Comparison of ENCODE assay signal across 8 cellular contexts in the genomic region with DNA sequence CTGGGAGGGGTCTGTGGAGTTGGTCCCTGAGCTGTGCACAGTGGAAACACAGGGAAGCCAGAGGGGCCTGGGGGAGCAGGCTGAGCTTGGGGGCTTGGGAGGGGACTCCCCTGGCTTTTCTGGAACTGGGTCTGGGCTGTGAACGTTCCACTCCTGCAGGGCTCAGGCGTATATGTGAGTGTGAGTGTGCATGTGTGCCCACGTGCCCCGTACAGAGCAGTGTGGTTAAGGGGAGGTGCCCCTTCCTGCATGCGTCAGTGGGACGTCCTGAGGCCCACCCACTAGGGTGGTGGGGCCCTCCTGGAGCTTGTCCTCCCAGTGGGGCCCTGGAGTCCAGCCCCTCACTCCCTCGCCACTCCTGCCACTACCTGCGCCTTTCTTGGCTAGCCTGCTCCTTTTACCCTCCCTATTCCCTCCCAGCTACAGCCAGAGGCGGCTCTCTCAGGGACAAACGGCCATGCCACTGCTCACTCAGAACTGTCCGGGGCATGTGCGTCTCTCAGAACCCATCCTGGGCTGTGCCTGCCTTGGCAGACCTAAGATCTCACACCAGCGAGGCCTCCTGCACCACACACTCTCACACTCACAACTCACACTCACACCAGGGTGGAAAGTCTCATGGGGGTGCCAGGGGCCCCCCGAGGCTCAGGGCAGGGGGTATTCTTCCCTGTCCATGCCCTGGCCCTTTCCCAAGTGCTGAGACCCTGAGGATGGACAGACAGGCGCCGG. TPM values are rescaled to one million over a fixed set of nuclear protein-coding genes. Genes with fewer than 3 reads are reported as not detected.
DNase-seq lines count a peak whose midpoint lies in the region; ATAC-seq, FAIRE-seq and TF ChIP-seq lines count a peak whose summit lies in the region.
"Not testable (repeated sequence)": the region's sequence is repeated elsewhere in the genome, so short reads cannot be mapped to it uniquely, and the experiment has no call there.
"Had no signal": no experiment of that assay in that cellular context is flagged by ENCODE, and none has a peak within 500 bp of the region (broad histone marks: within the 10 kb centered on the region; RNA-seq: fewer than 3 reads in every experiment).

No MANE protein-coding gene starts in this region.

- not testable (repeated sequence) for TF ChIP-seq CTCF in GM12865 (IDR thresholded peaks at IDR 0.05; ENCODE audit: insufficient read depth, low read depth, low read length, missing control alignments); Panc1 (IDR thresholded peaks at IDR 0.05); activated CD8-positive, alpha-beta T cell treated with anti-CD3 and anti-CD28 coated beads for 36 hours (IDR thresholded peaks at IDR 0.05); osteocyte (IDR thresholded peaks at IDR 0.05)

- not testable (repeated sequence) for H3K4me1 Mint-ChIP-seq in activated CD8-positive, alpha-beta T cell treated with anti-CD3 and anti-CD28 coated beads for 36 hours (ENCODE audit: low read depth); osteocyte (ENCODE audit: unreplicated experiment)

- H3K4me3 Mint-ChIP-seq in activated CD8-positive, alpha-beta T cell treated with anti-CD3 and anti-CD28 coated beads for 36 hours; osteocyte (ENCODE audit: unreplicated experiment): not testable (repeated sequence)

- not testable (repeated sequence) for H3K9me3 Mint-ChIP-seq in activated CD8-positive, alpha-beta T cell treated with anti-CD3 and anti-CD28 coated beads for 36 hours; osteocyte (ENCODE audit: unreplicated experiment)

- DNase-seq in GM12865 (ENCODE audit: low read depth) (peak; percentile 64), islet precursor cell (peak; percentile 17), osteocyte (ENCODE audit: extremely low spot score, unreplicated experiment) (peak; percentile 69)
- DNase-seq in HTR-8/SVneo (ENCODE audit: insufficient read length, low spot score); Panc1 (ENCODE audit: low read depth, low spot score); activated CD8-positive, alpha-beta T cell treated with anti-CD3 and anti-CD28 coated beads for 36 hours: not testable (repeated sequence)

- not testable (repeated sequence) for BruUV-seq in Panc1 (replicated peaks; lab: Mats Ljungman, UMichigan)

- H3K27me3 Mint-ChIP-seq in activated CD8-positive, alpha-beta T cell treated with anti-CD3 and anti-CD28 coated beads for 36 hours; osteocyte (ENCODE audit: unreplicated experiment): not testable (repeated sequence)

- not testable (repeated sequence) for H3K9me3 ChIP-seq in Panc1 (ENCODE audit: control insufficient read depth, insufficient read depth, low read depth, low read length)

- H3K27ac ChIP-seq in Panc1 (ENCODE audit: low read length): not testable (repeated sequence)

- CTCF ChIA-PET in Panc1 (lab: Charles Lee); activated CD8-positive, alpha-beta T cell treated with anti-CD3 and anti-CD28 coated beads for 36 hours (lab: Charles Lee): not testable (repeated sequence)

- peak; percentile 21 for ATAC-seq in GM19324 (IDR thresholded peaks at IDR 0.05; ENCODE audit: low FRiP score, unreplicated experiment)
- peak; percentile 71; the same call in 1 of the 2 replicates for ATAC-seq in Panc1
- peak; percentile 76 for ATAC-seq in activated CD8-positive, alpha-beta T cell treated with anti-CD3 and anti-CD28 coated beads for 36 hours

- FAIRE-seq in HTR-8/SVneo (lab: Jason Lieb, UNC): peak; percentile 66

- H3K36me3 Mint-ChIP-seq in activated CD8-positive, alpha-beta T cell treated with anti-CD3 and anti-CD28 coated beads for 36 hours (ENCODE audit: low read depth); osteocyte (ENCODE audit: unreplicated experiment): not testable (repeated sequence)

- not testable (repeated sequence) for H3K27ac Mint-ChIP-seq in activated CD8-positive, alpha-beta T cell treated with anti-CD3 and anti-CD28 coated beads for 36 hours; osteocyte (ENCODE audit: unreplicated experiment)

- intact Hi-C loops in Panc1 (cut with micrococcal nuclease; ENCODE audit: unreplicated experiment): not testable (repeated sequence)
- intact Hi-C loops in activated CD8-positive, alpha-beta T cell treated with anti-CD3 and anti-CD28 coated beads for 36 hours (cut with micrococcal nuclease): loop anchor here (5.0 kb wide), 1 partner anchor 121 kb away; no protein-coding TSS in a partner anchor

- not testable (repeated sequence) for H3K4me1 ChIP-seq in Panc1 (ENCODE audit: control insufficient read depth, insufficient read depth, low read length)

- not testable (repeated sequence) for H3K4me3 ChIP-seq in GM12865 (ENCODE audit: low read depth, low read length); Panc1 (ENCODE audit: low read depth in 2 of 2, low read length in 2 of 2)

- POLR2A ChIA-PET in Panc1 (lab: Charles Lee); activated CD8-positive, alpha-beta T cell treated with anti-CD3 and anti-CD28 coated beads for 36 hours (lab: Charles Lee): not testable (repeated sequence)

- not testable (repeated sequence) for H3K27me3 ChIP-seq in Panc1 (ENCODE audit: control insufficient read depth, insufficient read depth, low read length)

- in situ Hi-C loops in Panc1 (cut with HindIII; ENCODE audit: low pct_unique_long_range_greater_than_20kb, low sequenced_read_pairs): not testable (repeated sequence)

- H3K36me3 ChIP-seq in Panc1 (ENCODE audit: control insufficient read depth, insufficient read depth, low read length): not testable (repeated sequence)

RNA-seq across cellular contexts. Expression of a gene that starts 59.9 kb away (rescaled TPM):
- total RNA-seq in Panc1 (2021; ENCODE audit: unreplicated experiment): 4.6 TPM
- 8.4 TPM for polyA plus RNA-seq in Panc1 (2012; ENCODE audit: insufficient read length)
- total RNA-seq in activated CD8-positive, alpha-beta T cell treated with anti-CD3 and anti-CD28 coated beads for 36 hours: 10 to 100 TPM; 12.0 to 12.1 TPM
- total RNA-seq in osteocyte: 3.3 and 3.6 TPM in 2 replicates
- total RNA-seq: Caco-2 had no signal

Comparison
In these comparisons a context has a peak if more than half of its experiments do, and no peak if none do; other contexts are left out.
1. ATAC-seq: peak in every context shown above with its lines; median percentile 76 in activated CD8-positive, alpha-beta T cell treated with anti-CD3 and anti-CD28 coated beads for 36 hours; 71 in Panc1; 21 in GM19324.